In the genomic region with DNA sequence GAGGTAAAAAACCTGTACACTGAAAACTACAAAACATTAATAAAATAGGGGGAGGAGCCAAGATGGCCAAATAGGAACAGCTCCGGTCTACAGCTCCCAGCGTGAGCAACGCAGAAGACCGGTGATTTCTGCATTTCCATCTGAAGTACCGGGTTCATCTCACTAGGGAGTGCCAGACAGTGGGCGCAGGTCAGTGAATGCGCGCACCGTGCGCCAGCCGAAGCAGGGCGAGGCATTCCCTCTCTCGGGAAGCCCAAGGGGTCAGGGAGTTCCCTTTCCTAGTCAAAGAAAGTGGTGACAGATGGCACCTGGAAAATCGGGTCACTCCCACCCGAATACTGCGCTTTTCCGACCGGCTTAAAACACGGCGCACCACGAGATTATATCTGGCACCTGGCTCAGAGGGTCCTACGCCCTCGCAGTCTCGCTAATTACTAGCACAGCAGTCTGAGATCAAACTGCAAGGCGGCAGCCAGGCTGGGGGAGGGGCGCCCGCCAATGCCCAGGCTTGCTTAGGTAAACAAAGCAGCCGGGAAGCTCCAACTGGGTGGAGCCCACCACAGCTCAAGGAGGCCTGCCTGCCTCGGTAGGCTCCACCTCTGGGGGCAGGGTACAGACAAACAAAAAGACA, we compare ENCODE assay signal across 8 cellular contexts.
A peak's percentile ranks its signal among the peaks of the same experiment; 100 is the strongest.
DNase-seq lines count a peak whose midpoint lies in the region; ATAC-seq, FAIRE-seq and TF ChIP-seq lines count a peak whose summit lies in the region.
"Not testable (repeated sequence)": the region's sequence is repeated elsewhere in the genome, so short reads cannot be mapped to it uniquely, and the experiment has no call there.

No MANE protein-coding gene starts in this region.

- H3K27ac Mint-ChIP-seq in activated CD4-positive, alpha-beta T cell treated with anti-CD3 and anti-CD28 coated beads, Interleukin-2, amount 10 ng/mL, durations not matched to agents 24 days and 14 days, result not testable (repeated sequence)
- H3K27ac Mint-ChIP-seq in mesothelial cell of epicardium, result peak overlapping the region; percentile 12

- not testable (repeated sequence) for ATAC-seq in A549, right cardiac atrium

- peak overlapping the region; percentile 66 for H3K9ac ChIP-seq in HUES64 (ENCODE audit: low read depth, low read length)

- not testable (repeated sequence) for H3K36me3 Mint-ChIP-seq in activated CD4-positive, alpha-beta T cell treated with anti-CD3 and anti-CD28 coated beads, Interleukin-2, amount 10 ng/mL, durations not matched to agents 24 days and 14 days (ENCODE audit: low read depth); mesothelial cell of epicardium

- not testable (repeated sequence) for TF ChIP-seq CTCF in A549 (IDR thresholded peaks at IDR 0.05); coronary artery (IDR thresholded peaks at IDR 0.05); mesothelial cell of epicardium (IDR thresholded peaks at IDR 0.05; ENCODE audit: unreplicated experiment)

- not testable (repeated sequence) for H3K27me3 Mint-ChIP-seq in activated CD4-positive, alpha-beta T cell treated with anti-CD3 and anti-CD28 coated beads, Interleukin-2, amount 10 ng/mL, durations not matched to agents 24 days and 14 days; mesothelial cell of epicardium (ENCODE audit: low read depth)

- peak in 1 of 2 experiments; percentile 3 for DNase-seq in A549 (ENCODE audit: low read depth in 1 of 2, low spot score in 1 of 2)
- peak; percentile 30 for DNase-seq in NCI-H526 treated with DMSO at 0.1 percent for 48 hours (lab: John Stamatoyannopoulos, UW)
- not testable (repeated sequence) for DNase-seq in activated CD4-positive, alpha-beta T cell treated with anti-CD3 and anti-CD28 coated beads, Interleukin-2, amount 10 ng/mL, durations not matched to agents 24 days and 14 days; coronary artery (ENCODE audit: low spot score)
- peak in 2 of 3 donors; percentile 37 to 45 for DNase-seq in right cardiac atrium
- peak in 1 of 2 experiments; percentile 38 for DNase-seq in mesothelial cell of epicardium (ENCODE audit: low spot score in 2 of 2, unreplicated experiment in 2 of 2)
- DNase-seq in small intestine, result peak; percentile 20

- CTCF ChIA-PET in A549 (lab: Yijun Ruan, JAX), result not testable (repeated sequence)

- not testable (repeated sequence) for H3K27me3 ChIP-seq in HUES64 (ENCODE audit: insufficient read depth, low read length); right cardiac atrium (ENCODE audit: control insufficient read depth, insufficient read depth); small intestine (ENCODE audit: control insufficient read depth in 2 of 2, insufficient read depth in 2 of 2, low read length in 2 of 2)

- not testable (repeated sequence) for H3K27ac ChIP-seq in A549; right cardiac atrium (ENCODE audit: low read length); small intestine (ENCODE audit: low read depth in 1 of 2, low read length in 1 of 2)
- H3K27ac ChIP-seq in HUES64 (ENCODE audit: low read depth, low read length), result peak overlapping the region; percentile 55; the same call in 1 of the 2 replicates
- peak overlapping the region; percentile 14 to 65 for H3K27ac ChIP-seq in coronary artery

- H3K4me1 ChIP-seq in A549; HUES64 (ENCODE audit: insufficient read depth, low read length); right cardiac atrium (ENCODE audit: control insufficient read depth, insufficient read depth, low read length); small intestine (ENCODE audit: control insufficient read depth in 2 of 2, insufficient read depth in 1 of 2, low read depth in 1 of 2, low read length in 1 of 2): not testable (repeated sequence)

- H3K9me3 Mint-ChIP-seq in activated CD4-positive, alpha-beta T cell treated with anti-CD3 and anti-CD28 coated beads, Interleukin-2, amount 10 ng/mL, durations not matched to agents 24 days and 14 days, result not testable (repeated sequence)
- H3K9me3 Mint-ChIP-seq in mesothelial cell of epicardium, result peaks cover 26% of the 10 kb centered on the region

- TF ChIP-seq POLR2A in A549 (IDR thresholded peaks at IDR 0.05; ENCODE audit: low read length), result not testable (repeated sequence)

- peak overlapping the region; percentile 2 for H3K4me3 Mint-ChIP-seq in activated CD4-positive, alpha-beta T cell treated with anti-CD3 and anti-CD28 coated beads, Interleukin-2, amount 10 ng/mL, durations not matched to agents 24 days and 14 days
- peak overlapping the region; percentile 67 for H3K4me3 Mint-ChIP-seq in mesothelial cell of epicardium

- H3K4me2 ChIP-seq in A549, result peak overlapping the region; percentile 69

- TF ChIP-seq RAD21 in A549 (conservative IDR thresholded peaks at IDR 0.05 in 1 of 2, IDR thresholded peaks at IDR 0.05 in 1 of 2), result not testable (repeated sequence)

- not testable (repeated sequence) for TF ChIP-seq EP300 in A549 (IDR thresholded peaks at IDR 0.05)

- intact Hi-C loops in activated CD4-positive, alpha-beta T cell treated with anti-CD3 and anti-CD28 coated beads, Interleukin-2, amount 10 ng/mL, durations not matched to agents 24 days and 14 days (cut with micrococcal nuclease); right cardiac atrium (cut with DNase I): not testable (repeated sequence)

- FAIRE-seq in A549 (lab: Jason Lieb, UNC); small intestine (lab: Jason Lieb, UNC): not testable (repeated sequence)

- H3K4me3 ChIP-seq in A549, result peak overlapping the region; percentile 28; the same call in 2 of the 3 replicates
- peak overlapping the region; percentile 64 for H3K4me3 ChIP-seq in HUES64 (ENCODE audit: low read length)
- H3K4me3 ChIP-seq in coronary artery, result peak overlapping the region; percentile 70
- H3K4me3 ChIP-seq in right cardiac atrium (ENCODE audit: low read length); small intestine (ENCODE audit: low read depth in 1 of 2, low read length in 2 of 2): not testable (repeated sequence)

- H3K36me3 ChIP-seq in HUES64 (ENCODE audit: insufficient read depth, low read length); small intestine (ENCODE audit: control insufficient read depth in 2 of 2, insufficient read depth in 2 of 2, low read length in 2 of 2): not testable (repeated sequence)

- not testable (repeated sequence) for H3K4me1 Mint-ChIP-seq in activated CD4-positive, alpha-beta T cell treated with anti-CD3 and anti-CD28 coated beads, Interleukin-2, amount 10 ng/mL, durations not matched to agents 24 days and 14 days; mesothelial cell of epicardium

- WGBS in A549 (ENCODE audit: missing lambda C conversion rate), result 2% methylated on average over 11 of the region's 29 CpGs
- WGBS in HUES64, result 2% methylated on average over 28 of the region's 29 CpGs
- WGBS in right cardiac atrium, result 2% methylated on average over 29 of the region's 29 CpGs
- 2 to 32% (median 9%) methylated on average over 25 to 29 of the region's 29 CpGs for WGBS in small intestine, 3 donors

- POLR2A ChIA-PET in A549 (lab: Yijun Ruan, JAX), result not testable (repeated sequence)

- H3K9me3 ChIP-seq in A549; HUES64 (ENCODE audit: insufficient read depth, low read depth, low read length); right cardiac atrium (ENCODE audit: control insufficient read depth, low read length); small intestine (ENCODE audit: control insufficient read depth, low read depth): not testable (repeated sequence)
